In genomic region chr5:89850516-89850865, GRCh38 we compare ENCODE assay signal across 1 cellular context.
TF ChIP-seq lines count a peak whose summit lies in the region.

No MANE protein-coding gene starts in this region.

TF ChIP-seq in GM23338, 12 proteins besides CTCF, POLR2A, EP300 and RAD21 (continued from another document):
- TF ChIP-seq ZNF462 (CRISPR knock-in tag; IDR thresholded peaks at IDR 0.05), result no peak
